ENCODE assay signal across 8 cellular contexts in genomic region chr18:3498705-3499451, GRCh38. TPM values are rescaled to one million over a fixed set of nuclear protein-coding genes. Genes with fewer than 3 reads are reported as not detected.
DNase-seq lines count a peak whose midpoint lies in the region; ATAC-seq and TF ChIP-seq lines count a peak whose summit lies in the region.

No MANE protein-coding gene starts in this region.

- peak overlapping the region; percentile 88 for H3K4me3 ChIP-seq in OCI-LY3 (ENCODE audit: low read length)
- peak overlapping the region; percentile 9 to 49 for H3K4me3 ChIP-seq in cardiac fibroblast (replicated peaks in 1 of 2; ENCODE audit: low read depth in 2 of 2, low read length in 2 of 2)

- no peaks in the 10 kb centered on the region for H4K20me1 ChIP-seq in OCI-LY3 (ENCODE audit: insufficient read depth, low read length)

- peak overlapping the region; percentile 95 for H3K27ac ChIP-seq in OCI-LY3 (ENCODE audit: low read length)

- H3K9ac ChIP-seq in OCI-LY3 (ENCODE audit: low read length), result peak overlapping the region; percentile 90

- H2AFZ ChIP-seq in OCI-LY3 (ENCODE audit: low read depth, low read length), result no peak overlapping the region; the same call in 1 of the 2 replicates

- intact Hi-C loops in Calu3 (cut with micrococcal nuclease; ENCODE audit: unreplicated experiment), result no loop called here

- H3K27ac Mint-ChIP-seq in Calu3 (ENCODE audit: unreplicated experiment), result no peak overlapping the region
- H3K27ac Mint-ChIP-seq in stimulated activated memory B cell treated with anti-CD40 and anti-IgM and Interleukin-4, amounts not matched to agents 10 μg/mL and 1 μg/mL and 100 μg/mL, for 72 hours, result peak overlapping the region; percentile 78

- H3K36me3 ChIP-seq in OCI-LY3 (replicated peaks; ENCODE audit: low read depth, low read length), result peaks cover 4% of the 10 kb centered on the region

- no peaks in the 10 kb centered on the region for H3K36me3 Mint-ChIP-seq in Calu3 (ENCODE audit: insufficient read depth, unreplicated experiment)
- H3K36me3 Mint-ChIP-seq in stimulated activated memory B cell treated with anti-CD40 and anti-IgM and Interleukin-4, amounts not matched to agents 10 μg/mL and 1 μg/mL and 100 μg/mL, for 72 hours, result no peaks in the 10 kb centered on the region

- peak; percentile 67 for ATAC-seq in stimulated activated memory B cell treated with anti-CD40 and anti-IgM and Interleukin-4, amounts not matched to agents 10 μg/mL and 1 μg/mL and 100 μg/mL, for 72 hours
- ATAC-seq in GM19397 (IDR thresholded peaks at IDR 0.05; ENCODE audit: unreplicated experiment), result no peak
- ATAC-seq in HG03139 (IDR thresholded peaks at IDR 0.05; ENCODE audit: unreplicated experiment), result no peak
- ATAC-seq in GM18520 (IDR thresholded peaks at IDR 0.05; ENCODE audit: unreplicated experiment), result no peak

- no peaks in the 10 kb centered on the region for H3K27me3 Mint-ChIP-seq in Calu3 (ENCODE audit: unreplicated experiment)
- peaks cover 20% of the 10 kb centered on the region for H3K27me3 Mint-ChIP-seq in stimulated activated memory B cell treated with anti-CD40 and anti-IgM and Interleukin-4, amounts not matched to agents 10 μg/mL and 1 μg/mL and 100 μg/mL, for 72 hours

- no peaks in the 10 kb centered on the region for H3K9me3 ChIP-seq in OCI-LY3 (ENCODE audit: insufficient read depth, low read length)

- peaks cover 10% of the 10 kb centered on the region for H3K4me1 Mint-ChIP-seq in Calu3 (ENCODE audit: low read depth, unreplicated experiment)
- H3K4me1 Mint-ChIP-seq in stimulated activated memory B cell treated with anti-CD40 and anti-IgM and Interleukin-4, amounts not matched to agents 10 μg/mL and 1 μg/mL and 100 μg/mL, for 72 hours, result peaks cover 26% of the 10 kb centered on the region

- H3K4me1 ChIP-seq in OCI-LY3 (ENCODE audit: low read length), result peaks cover 57% of the 10 kb centered on the region

- no peaks in the 10 kb centered on the region for H3K27me3 ChIP-seq in OCI-LY3 (ENCODE audit: low read depth, low read length)

- BruUV-seq in Calu3 (replicated peaks; lab: Mats Ljungman, UMichigan), result no TSS peak

- no peaks in the 10 kb centered on the region for H3K9me3 Mint-ChIP-seq in Calu3 (ENCODE audit: low read depth, unreplicated experiment)
- no peaks in the 10 kb centered on the region for H3K9me3 Mint-ChIP-seq in stimulated activated memory B cell treated with anti-CD40 and anti-IgM and Interleukin-4, amounts not matched to agents 10 μg/mL and 1 μg/mL and 100 μg/mL, for 72 hours

- H3K4me3 Mint-ChIP-seq in Calu3 (ENCODE audit: low read depth, unreplicated experiment), result peak overlapping the region; percentile 59
- peak overlapping the region; percentile 84 for H3K4me3 Mint-ChIP-seq in stimulated activated memory B cell treated with anti-CD40 and anti-IgM and Interleukin-4, amounts not matched to agents 10 μg/mL and 1 μg/mL and 100 μg/mL, for 72 hours

- DNase-seq in Calu3 (peak; percentile 6), cardiac fibroblast (ENCODE audit: low read depth in 2 of 2) (peak; percentile 47), kidney tubule cell (ENCODE audit: low spot score) (peak; percentile 35)

- H3K4me2 ChIP-seq in OCI-LY3 (ENCODE audit: low read length), result peak overlapping the region; percentile 92

- CTCF ChIA-PET in Calu3 (lab: Charles Lee), result no interaction called here

- peaks cover 57% of the 10 kb centered on the region for H3K79me2 ChIP-seq in OCI-LY3 (ENCODE audit: low read length)

- TF ChIP-seq CTCF in Calu3 (IDR thresholded peaks at IDR 0.05; ENCODE audit: unreplicated experiment) (no peak), OCI-LY3 (IDR thresholded peaks at IDR 0.05; ENCODE audit: low read depth, low read length) (no peak), cardiac fibroblast (IDR thresholded peaks at IDR 0.05; ENCODE audit: low read depth, low read length) (no peak)

RNA-seq across cellular contexts. Expression of gene TGIF1, which starts 48.9 kb away (rescaled TPM):
- total RNA-seq in Calu3 (2022), result 129 and 139 TPM in 2 replicates
